In the genomic region with DNA sequence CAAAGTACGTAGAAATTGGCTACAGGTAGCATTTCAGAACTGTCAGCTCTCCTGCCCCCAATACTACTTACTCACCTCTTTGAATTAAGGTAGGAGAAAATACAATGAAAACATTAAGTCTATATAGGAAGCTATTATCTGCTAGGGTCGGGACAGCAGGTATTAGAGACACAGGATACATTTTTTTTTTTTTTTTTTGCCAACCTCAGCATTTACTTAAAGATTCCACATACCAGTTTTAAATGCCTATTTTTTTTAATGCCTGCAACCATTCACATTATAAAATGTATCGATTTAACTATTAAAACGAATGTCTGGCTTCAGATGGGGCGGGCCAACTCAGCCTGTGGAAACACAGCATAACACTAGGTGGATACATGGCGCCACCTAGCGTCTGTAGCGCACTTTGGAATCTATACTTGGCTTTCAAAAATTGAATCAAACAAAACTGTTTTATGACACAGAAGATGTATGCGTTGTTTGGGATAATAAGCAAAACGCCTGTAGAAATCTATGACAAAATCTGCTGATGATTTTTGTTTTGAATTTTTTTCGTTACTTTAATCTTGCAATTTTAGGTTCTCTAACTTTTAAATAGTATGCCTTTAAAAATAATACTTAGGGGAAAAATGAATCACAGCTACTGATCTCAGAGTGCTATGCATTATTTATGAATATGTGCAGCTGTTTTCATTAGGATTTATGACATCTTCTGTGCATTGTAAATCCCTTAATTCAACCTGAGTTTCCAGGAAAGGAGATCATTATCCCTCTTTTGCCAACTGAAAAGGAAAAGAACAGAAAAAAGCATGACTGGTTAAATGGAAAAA, we compare ENCODE assay signal across 9 cellular contexts.
A peak's percentile ranks its signal among the peaks of the same experiment; 100 is the strongest.
DNase-seq lines count a peak whose midpoint lies in the region; ATAC-seq and TF ChIP-seq lines count a peak whose summit lies in the region.
"Had no signal": no experiment of that assay in that cellular context is flagged by ENCODE, and none has a peak within 500 bp of the region (broad histone marks: within the 10 kb centered on the region; RNA-seq: fewer than 3 reads in every experiment).

No MANE protein-coding gene starts in this region.

- no peak overlapping the region for H3K4me3 ChIP-seq in mesenchymal stem cell (ENCODE audit: insufficient read depth in 1 of 2, low read depth in 1 of 2, low read length in 2 of 2)

- H2BK120ac ChIP-seq in mesenchymal stem cell (ENCODE audit: low read depth, low read length), result no peak overlapping the region

- POLR2A ChIA-PET in CD4-positive, alpha-beta T cell (lab: Charles Lee), result no interaction called here

- no peaks in the 10 kb centered on the region for H3K9me3 ChIP-seq in CD4-positive, alpha-beta T cell (ENCODE audit: control insufficient read depth, low read length)
- H3K9me3 ChIP-seq in mesenchymal stem cell (ENCODE audit: control insufficient read depth, low read length), result no peaks in the 10 kb centered on the region

- H3K36me3 ChIP-seq in mesenchymal stem cell (ENCODE audit: control insufficient read depth in 1 of 2, insufficient read depth in 2 of 2, low read depth in 1 of 2, low read length in 2 of 2), result no peaks in the 10 kb centered on the region

- H3K4me1 Mint-ChIP-seq in CD4-positive, alpha-beta T cell (ENCODE audit: low read depth), result no peaks in the 10 kb centered on the region

- no peaks in the 10 kb centered on the region for H3K79me1 ChIP-seq in mesenchymal stem cell (replicated peaks; ENCODE audit: low read length, poor library complexity, severe bottlenecking)

- no peaks in the 10 kb centered on the region for H3K36me3 Mint-ChIP-seq in CD4-positive, alpha-beta T cell (ENCODE audit: low read depth)
- H3K36me3 Mint-ChIP-seq: activated naive CD8-positive, alpha-beta T cell had no signal

- intact Hi-C loops in CD4-positive, alpha-beta T cell (cut with DNase I, micrococcal nuclease), result loop anchor here (1.0 to 5.0 kb wide), 5 partner anchors 538 to 1303 kb away; no protein-coding TSS in a partner anchor

- no peak overlapping the region for H2BK12ac ChIP-seq in mesenchymal stem cell (ENCODE audit: low read length in 2 of 2)

- H3K27me3 Mint-ChIP-seq in CD4-positive, alpha-beta T cell, result peaks cover 41% of the 10 kb centered on the region

- no peak overlapping the region for H3K4ac ChIP-seq in mesenchymal stem cell (ENCODE audit: low read depth in 1 of 2, low read length in 2 of 2)

- CTCF ChIA-PET in CD4-positive, alpha-beta T cell (lab: Charles Lee), result interaction anchor here (0.7 to 1.3 kb wide), 7 partner anchors 8 to 1298 kb away, joined by 3 read pairs; no protein-coding TSS in a partner anchor

- ATAC-seq in CD4-positive, alpha-beta T cell (ENCODE audit: poor library complexity), result peak; percentile 71
- ATAC-seq in HG03432 (IDR thresholded peaks at IDR 0.05; ENCODE audit: unreplicated experiment), result peak; percentile 81

- H3K27ac ChIP-seq in CD4-positive, alpha-beta T cell (ENCODE audit: low read depth, low read length), result no peak overlapping the region
- no peak overlapping the region for H3K27ac ChIP-seq in mesenchymal stem cell (ENCODE audit: low read length, poor library complexity, severe bottlenecking)

- no peak overlapping the region for H3K18ac ChIP-seq in mesenchymal stem cell (ENCODE audit: low read depth in 1 of 2, low read length in 2 of 2)

- peak; percentile 94 for TF ChIP-seq CTCF in CD4-positive, alpha-beta T cell (IDR thresholded peaks at IDR 0.05)

- H2AFZ ChIP-seq in mesenchymal stem cell (ENCODE audit: low read depth, low read length), result no peak overlapping the region

- H3K9me3 Mint-ChIP-seq in CD4-positive, alpha-beta T cell, result no peaks in the 10 kb centered on the region

- H2AK5ac ChIP-seq in mesenchymal stem cell (ENCODE audit: low read length, severe bottlenecking), result no peak overlapping the region

- no peaks in the 10 kb centered on the region for H3K4me1 ChIP-seq in mesenchymal stem cell (ENCODE audit: control insufficient read depth, insufficient read depth, low read depth, low read length)

- WGBS in mesenchymal stem cell, result 9% methylated on average over 6 of the region's 11 CpGs

- H2BK15ac ChIP-seq in mesenchymal stem cell (ENCODE audit: low read depth, poor library complexity, severe bottlenecking), result no peak overlapping the region

- no peak overlapping the region for H4K8ac ChIP-seq in mesenchymal stem cell (ENCODE audit: low read length)

- no peak overlapping the region for H3K14ac ChIP-seq in mesenchymal stem cell (ENCODE audit: low read length in 2 of 2)

- H4K91ac ChIP-seq in mesenchymal stem cell (ENCODE audit: low read length), result no peak overlapping the region

- H3K27ac Mint-ChIP-seq in CD4-positive, alpha-beta T cell, result no peak overlapping the region
- H3K27ac Mint-ChIP-seq: activated naive CD8-positive, alpha-beta T cell had no signal

- H3K23ac ChIP-seq in mesenchymal stem cell (ENCODE audit: low read length in 2 of 2), result no peak overlapping the region

- H3K4me2 ChIP-seq in mesenchymal stem cell (ENCODE audit: low read length, poor library complexity, severe bottlenecking), result no peak overlapping the region

- H3K9ac ChIP-seq in mesenchymal stem cell (ENCODE audit: low read length), result no peak overlapping the region

- no peak overlapping the region for H2BK5ac ChIP-seq in mesenchymal stem cell (ENCODE audit: low read depth, low read length, poor library complexity, severe bottlenecking)

- DNase-seq in CD4-positive, alpha-beta T cell, result peak; percentile 59 to 77 (median 66)
- DNase-seq in GM19240 (ENCODE audit: insufficient read length, low spot score) (peak; percentile 41), NCI-H510A treated with DMSO at 0.1 percent for 48 hours (lab: John Stamatoyannopoulos, UW) (peak; percentile 81), ecto neural progenitor cell (ENCODE audit: low spot score) (peak; percentile 64), mesenchymal stem cell (peak; percentile 62)
- peak; percentile 63 to 66 for DNase-seq in activated CD4-positive, alpha-beta T cell treated with anti-CD3 and anti-CD28 coated beads, Interleukin-2, amount 50 U/mL, for 24 hours (ENCODE audit: low read depth in 1 of 2, low spot score in 1 of 2)
- DNase-seq in stimulated activated CD8-positive, alpha-beta memory T cell treated with anti-CD3 and anti-CD28 coated beads, Interleukin-2, amount 100 ng/mL, for 1 hour (ENCODE audit: low read depth in 2 of 2), result peak; percentile 40 to 55

- no peaks in the 10 kb centered on the region for H3K27me3 ChIP-seq in CD4-positive, alpha-beta T cell (ENCODE audit: control insufficient read depth, insufficient read depth, low read length)
- peaks cover 0 to 4% of the 10 kb centered on the region in 2 experiments for H3K27me3 ChIP-seq in mesenchymal stem cell (ENCODE audit: control insufficient read depth in 1 of 2, insufficient read depth in 1 of 2, low read length in 2 of 2)

- no peak overlapping the region for H3K4me3 Mint-ChIP-seq in CD4-positive, alpha-beta T cell
- H3K4me3 Mint-ChIP-seq: activated naive CD8-positive, alpha-beta T cell had no signal
